Comparison of ENCODE assay signal across 9 cellular contexts in genomic region chr9:93304574-93305496, GRCh38.
DNase-seq lines count a peak whose midpoint lies in the region; ATAC-seq and TF ChIP-seq lines count a peak whose summit lies in the region.
"Had no signal": no experiment of that assay in that cellular context is flagged by ENCODE, and none has a peak within 500 bp of the region (broad histone marks: within the 10 kb centered on the region; RNA-seq: fewer than 3 reads in every experiment).

No MANE protein-coding gene starts in this region.

- DNase-seq in NCI-H1092 (lab: John Stamatoyannopoulos, UW) (peak; percentile 5), NCI-H1092 treated with DMSO at 0.1 percent for 48 hours (lab: John Stamatoyannopoulos, UW) (no peak), LHCN-M2 (ENCODE audit: low read depth) (peak; percentile 24), adipocyte (ENCODE audit: low read depth) (peak; percentile 75), heart right ventricle (peak; percentile 52 to 65)

- H3K36me3 ChIP-seq in adipocyte (ENCODE audit: control insufficient read depth, insufficient read depth, low read length, severe bottlenecking) (no peaks in the 10 kb centered on the region), heart right ventricle (peaks cover 0 to under 1% (median 0%) of the 10 kb centered on the region in 9 donors), rectal smooth muscle tissue (ENCODE audit: control insufficient read depth, insufficient read depth, low read length) (peaks cover 3% of the 10 kb centered on the region)

- intact Hi-C loops in heart right ventricle (cut with DNase I): loop anchor here (1.0 to 10.0 kb wide), 9 partner anchors 143 to 200 kb away; no protein-coding TSS in a partner anchor

- H3K4me3 ChIP-seq in adipocyte (ENCODE audit: low read length) (no peak overlapping the region), heart right ventricle (no peak overlapping the region), rectal smooth muscle tissue (ENCODE audit: low read length) (no peak overlapping the region)

- H3K4me1 ChIP-seq in adipocyte (ENCODE audit: control insufficient read depth, insufficient read depth, low read length): peaks cover 4% of the 10 kb centered on the region
- peaks cover 9 to 56% (median 24%) of the 10 kb centered on the region in 9 donors for H3K4me1 ChIP-seq in heart right ventricle
- H3K4me1 ChIP-seq in rectal smooth muscle tissue (ENCODE audit: control insufficient read depth, insufficient read depth, low read length): no peaks in the 10 kb centered on the region

- TF ChIP-seq CTCF in heart right ventricle (IDR thresholded peaks at IDR 0.05): peak; percentile 16 to 81 (median 64)

- 51 to 52% methylated on average over 17 of the region's 17 CpGs for WGBS in heart right ventricle, 2 donors

- peaks cover 6% of the 10 kb centered on the region for H3K27me3 ChIP-seq in adipocyte (replicated peaks; ENCODE audit: control insufficient read depth, insufficient read depth, low read length)
- no peaks in the 10 kb centered on the region for H3K27me3 ChIP-seq in heart right ventricle
- H3K27me3 ChIP-seq in rectal smooth muscle tissue (ENCODE audit: control insufficient read depth, insufficient read depth, low read length): no peaks in the 10 kb centered on the region

- ATAC-seq in heart right ventricle: peak; percentile 67 to 80 (median 76)
- no peak for ATAC-seq in HG03354 (IDR thresholded peaks at IDR 0.05; ENCODE audit: poor library complexity, severe bottlenecking, unreplicated experiment)
- no peak for ATAC-seq in GM18873 (IDR thresholded peaks at IDR 0.05; ENCODE audit: low FRiP score, unreplicated experiment)
- ATAC-seq: CD8-positive, alpha-beta T cell had no signal

- peak overlapping the region in 9 of 10 donors; percentile 2 to 58 (median 39) for H3K27ac ChIP-seq in heart right ventricle
- H3K27ac ChIP-seq in rectal smooth muscle tissue (ENCODE audit: low read depth, low read length): peak overlapping the region; percentile 21

- H3K9ac ChIP-seq in adipocyte (ENCODE audit: low read length) (no peak overlapping the region), rectal smooth muscle tissue (ENCODE audit: low read length) (no peak overlapping the region)

- H3K9me3 ChIP-seq in adipocyte (ENCODE audit: control insufficient read depth, low read length) (no peaks in the 10 kb centered on the region), heart right ventricle (no peaks in the 10 kb centered on the region)

Comparison
In these comparisons a context has a peak if more than half of its experiments do, and no peak if none do; other contexts are left out.
1. ATAC-seq: peak in heart right ventricle (8 of 8); none in HG03354 (single experiment) and GM18873 (single experiment).